In the genomic region with DNA sequence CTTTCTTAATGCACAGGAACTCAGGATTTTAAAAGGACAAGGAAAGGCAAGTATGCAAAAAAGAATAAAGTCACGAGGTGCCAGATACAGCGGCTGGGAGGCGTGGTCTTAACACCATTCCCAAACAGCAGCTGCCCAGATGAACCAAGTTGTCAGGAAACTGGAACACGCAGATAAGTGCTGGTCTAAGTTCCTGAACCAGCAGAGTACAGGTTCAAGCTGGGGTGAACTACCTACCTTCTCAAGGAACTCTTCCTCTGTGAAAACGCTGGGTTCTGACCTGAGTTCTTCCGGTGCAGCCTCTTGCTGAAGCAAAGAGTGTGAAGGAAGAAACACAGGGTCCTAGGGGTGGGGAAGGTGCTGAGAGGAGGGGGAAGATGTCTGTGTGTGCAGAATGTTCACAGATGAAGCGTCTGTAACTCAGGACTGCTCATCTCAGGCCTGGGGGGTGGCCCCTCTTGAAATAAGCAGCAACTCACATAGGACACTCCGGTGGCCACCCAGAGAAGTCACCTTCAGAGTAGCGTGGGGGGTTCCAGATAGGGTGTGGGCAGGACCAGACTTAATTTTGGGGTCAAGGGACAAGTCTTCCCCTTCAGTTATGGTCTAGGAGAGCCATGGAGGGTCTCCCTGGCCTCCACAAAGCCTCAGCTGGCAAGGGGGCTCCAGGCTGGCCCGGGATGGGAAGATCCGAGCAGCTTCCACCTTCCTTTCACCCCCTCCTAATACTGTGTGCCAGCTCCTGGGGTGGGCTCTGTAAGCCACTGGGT, we compare ENCODE assay signal across 1 cellular context.
TF ChIP-seq lines count a peak whose summit lies in the region.

No MANE protein-coding gene starts in this region.

TF ChIP-seq in GM12878, 131 proteins besides CTCF, POLR2A, EP300 and RAD21:
- no peak for TF ChIP-seq PBX3 (IDR thresholded peaks at IDR 0.05; ENCODE audit: insufficient replicate concordance, low read depth, low read length)
- TF ChIP-seq, protein P1, sequence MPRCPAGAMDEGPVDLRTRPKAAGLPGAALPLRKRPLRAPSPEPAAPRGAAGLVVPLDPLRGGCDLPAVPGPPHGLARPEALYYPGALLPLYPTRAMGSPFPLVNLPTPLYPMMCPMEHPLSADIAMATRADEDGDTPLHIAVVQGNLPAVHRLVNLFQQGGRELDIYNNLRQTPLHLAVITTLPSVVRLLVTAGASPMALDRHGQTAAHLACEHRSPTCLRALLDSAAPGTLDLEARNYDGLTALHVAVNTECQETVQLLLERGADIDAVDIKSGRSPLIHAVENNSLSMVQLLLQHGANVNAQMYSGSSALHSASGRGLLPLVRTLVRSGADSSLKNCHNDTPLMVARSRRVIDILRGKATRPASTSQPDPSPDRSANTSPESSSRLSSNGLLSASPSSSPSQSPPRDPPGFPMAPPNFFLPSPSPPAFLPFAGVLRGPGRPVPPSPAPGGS (IDR thresholded peaks at IDR 0.05; ENCODE audit: borderline replicate concordance, insufficient read depth, low read depth, low read length, poor library complexity, severe bottlenecking): no peak
- TF ChIP-seq MTA3 (IDR thresholded peaks at IDR 0.05; ENCODE audit: borderline replicate concordance, low read length): no peak
- TF ChIP-seq HDAC6 (IDR thresholded peaks at IDR 0.05; ENCODE audit: unreplicated experiment): no peak
- TF ChIP-seq, protein P2, sequence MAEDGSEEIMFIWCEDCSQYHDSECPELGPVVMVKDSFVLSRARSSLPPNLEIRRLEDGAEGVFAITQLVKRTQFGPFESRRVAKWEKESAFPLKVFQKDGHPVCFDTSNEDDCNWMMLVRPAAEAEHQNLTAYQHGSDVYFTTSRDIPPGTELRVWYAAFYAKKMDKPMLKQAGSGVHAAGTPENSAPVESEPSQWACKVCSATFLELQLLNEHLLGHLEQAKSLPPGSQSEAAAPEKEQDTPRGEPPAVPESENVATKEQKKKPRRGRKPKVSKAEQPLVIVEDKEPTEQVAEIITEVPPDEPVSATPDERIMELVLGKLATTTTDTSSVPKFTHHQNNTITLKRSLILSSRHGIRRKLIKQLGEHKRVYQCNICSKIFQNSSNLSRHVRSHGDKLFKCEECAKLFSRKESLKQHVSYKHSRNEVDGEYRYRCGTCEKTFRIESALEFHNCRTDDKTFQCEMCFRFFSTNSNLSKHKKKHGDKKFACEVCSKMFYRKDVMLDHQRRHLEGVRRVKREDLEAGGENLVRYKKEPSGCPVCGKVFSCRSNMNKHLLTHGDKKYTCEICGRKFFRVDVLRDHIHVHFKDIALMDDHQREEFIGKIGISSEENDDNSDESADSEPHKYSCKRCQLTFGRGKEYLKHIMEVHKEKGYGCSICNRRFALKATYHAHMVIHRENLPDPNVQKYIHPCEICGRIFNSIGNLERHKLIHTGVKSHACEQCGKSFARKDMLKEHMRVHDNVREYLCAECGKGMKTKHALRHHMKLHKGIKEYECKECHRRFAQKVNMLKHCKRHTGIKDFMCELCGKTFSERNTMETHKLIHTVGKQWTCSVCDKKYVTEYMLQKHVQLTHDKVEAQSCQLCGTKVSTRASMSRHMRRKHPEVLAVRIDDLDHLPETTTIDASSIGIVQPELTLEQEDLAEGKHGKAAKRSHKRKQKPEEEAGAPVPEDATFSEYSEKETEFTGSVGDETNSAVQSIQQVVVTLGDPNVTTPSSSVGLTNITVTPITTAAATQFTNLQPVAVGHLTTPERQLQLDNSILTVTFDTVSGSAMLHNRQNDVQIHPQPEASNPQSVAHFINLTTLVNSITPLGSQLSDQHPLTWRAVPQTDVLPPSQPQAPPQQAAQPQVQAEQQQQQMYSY (CRISPR knock-in tag; IDR thresholded peaks at IDR 0.05): no peak
- TF ChIP-seq RAD51 (IDR thresholded peaks at IDR 0.05): no peak
- TF ChIP-seq BMI1 (IDR thresholded peaks at IDR 0.05; ENCODE audit: borderline replicate concordance): no peak
- TF ChIP-seq YY1 (IDR thresholded peaks at IDR 0.05; ENCODE audit: low read depth, low read length): no peak
- TF ChIP-seq MEF2B (IDR thresholded peaks at IDR 0.05; ENCODE audit: partially characterized antibody, poor library complexity, severe bottlenecking): no peak
- TF ChIP-seq, protein P3, sequence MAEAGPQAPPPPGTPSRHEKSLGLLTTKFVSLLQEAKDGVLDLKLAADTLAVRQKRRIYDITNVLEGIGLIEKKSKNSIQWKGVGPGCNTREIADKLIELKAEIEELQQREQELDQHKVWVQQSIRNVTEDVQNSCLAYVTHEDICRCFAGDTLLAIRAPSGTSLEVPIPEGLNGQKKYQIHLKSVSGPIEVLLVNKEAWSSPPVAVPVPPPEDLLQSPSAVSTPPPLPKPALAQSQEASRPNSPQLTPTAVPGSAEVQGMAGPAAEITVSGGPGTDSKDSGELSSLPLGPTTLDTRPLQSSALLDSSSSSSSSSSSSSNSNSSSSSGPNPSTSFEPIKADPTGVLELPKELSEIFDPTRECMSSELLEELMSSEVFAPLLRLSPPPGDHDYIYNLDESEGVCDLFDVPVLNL (IDR thresholded peaks at IDR 0.05; ENCODE audit: low read depth, low read length): no peak
- TF ChIP-seq RUNX3 (IDR thresholded peaks at IDR 0.05; ENCODE audit: low read length): no peak
- TF ChIP-seq SP1 (IDR thresholded peaks at IDR 0.05; ENCODE audit: low read depth, low read length): no peak
- TF ChIP-seq IKZF1 (conservative IDR thresholded peaks at IDR 0.05): no peak
- no peak for TF ChIP-seq IKZF2 (IDR thresholded peaks at IDR 0.05)
- TF ChIP-seq TCF12 (IDR thresholded peaks at IDR 0.05; ENCODE audit: low read depth, low read length): no peak
- TF ChIP-seq HCFC1 (IDR thresholded peaks at IDR 0.05; ENCODE audit: low read length): no peak
- no peak for TF ChIP-seq STAT3 (IDR thresholded peaks at IDR 0.05; ENCODE audit: low read depth, low read length)
- TF ChIP-seq POLR2AphosphoS5 (IDR thresholded peaks at IDR 0.05; ENCODE audit: low read length): no peak
- no peak for TF ChIP-seq ATF7 (IDR thresholded peaks at IDR 0.05; ENCODE audit: low read depth)
